8 cellular contexts compared by ENCODE assay signal in the genomic region with DNA sequence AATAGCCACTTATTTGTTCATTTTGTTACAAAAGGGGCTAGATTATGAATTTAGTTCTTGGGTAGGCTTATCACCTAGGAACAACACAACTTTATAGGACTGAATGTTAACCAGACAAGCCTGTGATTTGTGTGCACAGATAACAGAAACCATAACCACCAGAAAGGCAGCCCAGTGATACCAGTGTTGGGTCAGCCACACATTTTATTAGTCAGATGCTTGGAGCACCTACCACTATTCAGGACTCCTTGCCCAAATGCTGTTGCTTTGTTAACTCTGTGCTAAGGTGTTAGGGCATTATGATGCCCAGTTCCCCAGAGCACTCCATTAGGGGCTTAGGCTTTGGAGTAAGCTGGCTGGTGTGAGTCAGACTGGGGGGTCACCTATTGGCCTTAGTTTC. TPM values are rescaled to one million over a fixed set of nuclear protein-coding genes. Genes with fewer than 3 reads are reported as not detected.
DNase-seq lines count a peak whose midpoint lies in the region; ATAC-seq, FAIRE-seq and TF ChIP-seq lines count a peak whose summit lies in the region.

No MANE protein-coding gene starts in this region.

- H3K4me1 ChIP-seq in mesodermal cell (ENCODE audit: control insufficient read depth, insufficient read depth, low read length, poor library complexity, severe bottlenecking), result peaks cover 19% of the 10 kb centered on the region
- no peaks in the 10 kb centered on the region for H3K4me1 ChIP-seq in A673 (ENCODE audit: insufficient read depth, low read length, poor library complexity, severe bottlenecking)

- peak; percentile 42 for FAIRE-seq in GM18507 (lab: Jason Lieb, UNC)

- ATAC-seq in GM21576 (IDR thresholded peaks at IDR 0.05; ENCODE audit: unreplicated experiment) (peak; percentile 45), GM19328 (IDR thresholded peaks at IDR 0.05; ENCODE audit: unreplicated experiment) (no peak)

- CTCF ChIA-PET in A673 (lab: Charles Lee), result no interaction called here

- intact Hi-C loops in A673 (cut with micrococcal nuclease; ENCODE audit: unreplicated experiment), result no loop called here

- no peak for DNase-seq in GM18507 (ENCODE audit: extremely low spot score, insufficient read length, low read depth)
- DNase-seq in NAMALWA (ENCODE audit: low spot score), result peak; percentile 39
- DNase-seq in NCI-H2227 (lab: John Stamatoyannopoulos, UW; ENCODE audit: unreplicated experiment), result no peak
- no peak for DNase-seq in osteocyte (ENCODE audit: extremely low spot score, unreplicated experiment)
- no peak for DNase-seq in A673 (ENCODE audit: low spot score)

- H3K9me3 ChIP-seq in mesodermal cell (ENCODE audit: control insufficient read depth, low read length) (no peaks in the 10 kb centered on the region), A673 (ENCODE audit: low read depth, low read length, poor library complexity, severe bottlenecking) (no peaks in the 10 kb centered on the region)

- H3K27ac ChIP-seq in mesodermal cell (ENCODE audit: low read depth, low read length, severe bottlenecking) (peak overlapping the region; percentile 25), A673 (ENCODE audit: low read depth, low read length, poor library complexity, severe bottlenecking) (no peak overlapping the region)

- no peaks in the 10 kb centered on the region for H3K36me3 Mint-ChIP-seq in osteocyte (ENCODE audit: unreplicated experiment)

- peaks cover 15% of the 10 kb centered on the region for H3K4me1 Mint-ChIP-seq in osteocyte (ENCODE audit: unreplicated experiment)

- H3K9me3 Mint-ChIP-seq in osteocyte (ENCODE audit: unreplicated experiment), result no peaks in the 10 kb centered on the region

- H3K36me3 ChIP-seq in mesodermal cell (ENCODE audit: control insufficient read depth, insufficient read depth, low read length) (no peaks in the 10 kb centered on the region), A673 (ENCODE audit: insufficient read depth, low read length, poor library complexity, severe bottlenecking) (no peaks in the 10 kb centered on the region)

- no peaks in the 10 kb centered on the region for H3K27me3 Mint-ChIP-seq in osteocyte (ENCODE audit: unreplicated experiment)

- no peak overlapping the region for H3K27ac Mint-ChIP-seq in osteocyte (ENCODE audit: unreplicated experiment)

- POLR2A ChIA-PET in A673 (lab: Charles Lee; ENCODE audit: low non-redundant PET), result no interaction called here

- H3K27me3 ChIP-seq in A673 (replicated peaks; ENCODE audit: insufficient read depth, low read depth, low read length, poor library complexity), result peaks cover 5% of the 10 kb centered on the region

- H3K4me3 ChIP-seq in mesodermal cell (ENCODE audit: extremely low read depth, insufficient read depth, low read length, poor library complexity, severe bottlenecking) (no peak overlapping the region), A673 (ENCODE audit: low read depth, low read length, poor library complexity, severe bottlenecking) (no peak overlapping the region)

- no peak overlapping the region for H3K4me3 Mint-ChIP-seq in osteocyte (ENCODE audit: unreplicated experiment)

- no peak for TF ChIP-seq CTCF in osteocyte (IDR thresholded peaks at IDR 0.05)
- no peak for TF ChIP-seq CTCF in A673 (conservative IDR thresholded peaks at IDR 0.05; ENCODE audit: low read depth, low read length)

- no TSS peak for BruUV-seq in A673 (replicated peaks; lab: Mats Ljungman, UMichigan)

RNA-seq across cellular contexts. Expression of a gene that starts 22.5 kb away (rescaled TPM):
- 6.7 TPM for polyA plus RNA-seq in mesodermal cell (2013, experiment 1 of 2)
- polyA plus RNA-seq in mesodermal cell (2013, experiment 2 of 2), result 6.9 TPM
- total RNA-seq in osteocyte (1.8 and 2.1 TPM in 2 replicates), A673 (2021) (0.92 and 1.0 TPM in 2 replicates)
